9 cellular contexts compared by ENCODE assay signal in genomic region chr11:86456075-86456939, GRCh38.
DNase-seq lines count a peak whose midpoint lies in the region; ATAC-seq, FAIRE-seq and TF ChIP-seq lines count a peak whose summit lies in the region.
"Had no signal": no experiment of that assay in that cellular context is flagged by ENCODE, and none has a peak within 500 bp of the region (broad histone marks: within the 10 kb centered on the region; RNA-seq: fewer than 3 reads in every experiment).

No MANE protein-coding gene starts in this region.

- H3K27me3 ChIP-seq in astrocyte (ENCODE audit: insufficient read depth, low read length) (no peaks in the 10 kb centered on the region), spleen (replicated peaks in 1 of 7) (no peaks in the 10 kb centered on the region)
- H3K27me3 ChIP-seq: BLaER1 treated with 17β-estradiol and CSF1 and Interleukin-3, amounts not matched to agents 10 nM and 100 nM had no signal

- WGBS in spleen, 5 donors = 16 to 24% (median 18%) methylated on average over 9 of the region's 9 CpGs

- intact Hi-C loops in spleen (cut with DNase I; ENCODE audit: low total_unique reads) = loop anchor here (5.0 to 10.0 kb wide), 2 partner anchors 148 to 361 kb away; no protein-coding TSS in a partner anchor

- H3K27me3 Mint-ChIP-seq in astrocyte (ENCODE audit: low read depth, unreplicated experiment) = no peaks in the 10 kb centered on the region

- peak overlapping the region; percentile 26 for H3K9ac ChIP-seq in astrocyte (ENCODE audit: low read length)
- H3K9ac ChIP-seq: BLaER1 treated with 17β-estradiol and CSF1 and Interleukin-3, amounts not matched to agents 10 nM and 100 nM had no signal

- peak; percentile 54 for FAIRE-seq in astrocyte (lab: Jason Lieb, UNC)

- H3K9me3 ChIP-seq in astrocyte (ENCODE audit: insufficient read depth, low read depth, low read length) (no peaks in the 10 kb centered on the region), spleen (no peaks in the 10 kb centered on the region)
- H3K9me3 ChIP-seq: BLaER1 treated with 17β-estradiol and CSF1 and Interleukin-3, amounts not matched to agents 10 nM and 100 nM had no signal

- no peaks in the 10 kb centered on the region for H3K79me2 ChIP-seq in astrocyte (ENCODE audit: insufficient read depth, low read length)

- TF ChIP-seq CTCF in astrocyte (IDR thresholded peaks at IDR 0.05; ENCODE audit: insufficient read depth, low read depth, low read length) (peak; percentile 93), spleen (IDR thresholded peaks at IDR 0.05 in 8 of 11, conservative IDR thresholded peaks at IDR 0.05 in 3 of 11) (peak; percentile 72 to 92 (median 88))

- H3K9me3 Mint-ChIP-seq in astrocyte (ENCODE audit: unreplicated experiment) = no peaks in the 10 kb centered on the region

- H3K36me3 ChIP-seq in astrocyte (ENCODE audit: insufficient read depth, low read length) = no peaks in the 10 kb centered on the region
- no peaks in the 10 kb centered on the region for H3K36me3 ChIP-seq in spleen
- H3K36me3 ChIP-seq: BLaER1 treated with 17β-estradiol and CSF1 and Interleukin-3, amounts not matched to agents 10 nM and 100 nM had no signal

- H3K4me3 ChIP-seq in astrocyte (ENCODE audit: insufficient read depth, low read depth, low read length) (no peak overlapping the region), spleen (no peak overlapping the region)
- H3K4me3 ChIP-seq: BLaER1 treated with 17β-estradiol and CSF1 and Interleukin-3, amounts not matched to agents 10 nM and 100 nM had no signal

- H3K4me1 Mint-ChIP-seq in astrocyte (ENCODE audit: low read depth, unreplicated experiment) = peaks cover 38% of the 10 kb centered on the region

- peak overlapping the region; percentile 69 for H3K27ac Mint-ChIP-seq in astrocyte (ENCODE audit: unreplicated experiment)

- H3K36me3 Mint-ChIP-seq in astrocyte (ENCODE audit: low read depth, unreplicated experiment) = peaks cover 3% of the 10 kb centered on the region

- H3K4me3 Mint-ChIP-seq in astrocyte (ENCODE audit: unreplicated experiment) = no peak overlapping the region

- H4K20me1 ChIP-seq in astrocyte (ENCODE audit: insufficient read depth, low read length) = no peaks in the 10 kb centered on the region
- H4K20me1 ChIP-seq: BLaER1 treated with 17β-estradiol and CSF1 and Interleukin-3, amounts not matched to agents 10 nM and 100 nM had no signal

- DNase-seq in NCI-H187 (lab: John Stamatoyannopoulos, UW) = peak; percentile 44 to 55
- no peak for DNase-seq in NCI-H187 treated with DMSO at 0.1 percent for 48 hours (lab: John Stamatoyannopoulos, UW)
- DNase-seq in NCI-H146 (lab: John Stamatoyannopoulos, UW) = peak; percentile 66
- peak; percentile 62 for DNase-seq in T-helper 9 cell
- DNase-seq in astrocyte (ENCODE audit: low read depth) = peak; percentile 50
- DNase-seq in iPS DF 19.7 (ENCODE audit: low read depth, low spot score) = peak; percentile 57
- peak; percentile 87 for DNase-seq in spleen

- H3K27ac ChIP-seq in astrocyte (ENCODE audit: low read depth, low read length) (peak overlapping the region; percentile 21), spleen (peak overlapping the region in 5 of 8 donors; percentile 10 to 63 (median 28))
- H3K27ac ChIP-seq: BLaER1 treated with 17β-estradiol and CSF1 and Interleukin-3, amounts not matched to agents 10 nM and 100 nM had no signal

- no peak overlapping the region for H2AFZ ChIP-seq in astrocyte (ENCODE audit: low read depth, low read length)

- no peak for TF ChIP-seq POLR2A in spleen (IDR thresholded peaks at IDR 0.05)

- H3K4me2 ChIP-seq in astrocyte (ENCODE audit: low read length) = no peak overlapping the region
- H3K4me2 ChIP-seq: BLaER1 treated with 17β-estradiol and CSF1 and Interleukin-3, amounts not matched to agents 10 nM and 100 nM had no signal

- peak; percentile 82 for ATAC-seq in HG02798 (IDR thresholded peaks at IDR 0.05; ENCODE audit: poor library complexity, unreplicated experiment)

- peaks cover 28% of the 10 kb centered on the region for H3K4me1 ChIP-seq in astrocyte (ENCODE audit: insufficient read depth, low read length)
- H3K4me1 ChIP-seq in spleen = peaks cover 0 to 26% (median 15%) of the 10 kb centered on the region in 6 donors
